Comparison of ENCODE assay signal across 21 cellular contexts in the genomic region with DNA sequence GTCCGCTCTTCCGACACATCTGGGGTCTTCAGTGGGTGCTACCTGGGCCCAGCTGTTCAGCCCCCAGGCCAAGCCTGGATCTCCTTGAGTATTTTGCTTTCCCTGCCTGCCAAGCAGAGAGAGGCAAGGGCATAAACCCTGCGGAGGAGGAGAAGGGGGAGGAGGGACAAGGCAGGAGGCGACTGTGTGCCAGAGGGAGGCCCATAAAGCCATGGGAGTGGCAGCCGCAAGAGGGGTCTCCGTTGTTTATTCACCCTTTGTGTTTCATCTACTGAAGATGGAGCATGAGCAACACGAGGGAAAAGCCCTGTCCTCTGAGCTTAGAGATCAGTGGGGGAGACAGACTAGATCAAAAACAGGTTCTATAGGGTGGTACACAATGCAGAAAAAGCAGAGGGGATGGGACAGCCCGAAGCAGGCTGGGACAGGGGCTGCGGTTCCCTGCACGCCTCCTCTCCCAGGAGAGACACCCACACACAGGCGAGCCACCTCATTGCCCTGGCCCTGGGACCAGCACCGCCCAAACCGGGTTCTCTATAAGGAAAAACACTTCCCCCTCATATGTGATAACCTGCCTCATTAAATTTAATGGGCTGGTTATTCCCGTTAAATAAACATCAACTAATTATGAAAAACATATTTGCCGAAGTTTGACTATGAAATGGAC.
"Had no signal": no experiment of that assay in that cellular context is flagged by ENCODE, and none has a peak within 500 bp of the region (broad histone marks: within the 10 kb centered on the region; RNA-seq: fewer than 3 reads in every experiment).

No MANE protein-coding gene starts in this region.

- H3K36me3 Mint-ChIP-seq: activated naive CD8-positive, alpha-beta T cell; mesothelial cell of epicardium; naive thymus-derived CD8-positive, alpha-beta T cell had no signal

- ATAC-seq: left lung; naive thymus-derived CD8-positive, alpha-beta T cell had no signal

- H3K36me3 ChIP-seq: adrenal gland, left lung, sigmoid colon, tibial artery, WERI-Rb-1 had no signal

- H3K4me3 ChIP-seq: adrenal gland, left lung, sigmoid colon, smooth muscle cell, tibial artery had no signal

- H3K4me1 Mint-ChIP-seq: mesothelial cell of epicardium; naive thymus-derived CD8-positive, alpha-beta T cell had no signal

- H3K27ac Mint-ChIP-seq: activated naive CD8-positive, alpha-beta T cell; activated T-cell treated with anti-CD3 and anti-CD28 coated beads, Interleukin-2, amount 50 U/mL, for 24 hours; activated T-helper 2 cell treated with anti-CD3 and anti-CD28 coated beads, Interferon-gamma antibody, Interleukin-2, Interleukin-4, amounts not matched to agents 10 μg/mL and 5 μg/mL and 100 μg/mL, durations not matched to agents 14 hours and 24 hours and 36 hours; mesothelial cell of epicardium had no signal

- H3K4me1 ChIP-seq: left lung, parathyroid adenoma, tibial artery had no signal

- DNase-seq: activated CD4-positive, alpha-beta T cell treated with anti-CD3 and anti-CD28 coated beads for 1 hour; activated CD4-positive, alpha-beta T cell treated with anti-CD3 and anti-CD28 coated beads, Interleukin-2, amount 50 U/mL, for 1 hour; activated CD8-positive, alpha-beta memory T cell treated with anti-CD3 and anti-CD28 coated beads, Interleukin-2, amount 50 U/mL, for 4 hours; activated naive CD4-positive, alpha-beta T cell; activated T-cell treated with anti-CD3 and anti-CD28 coated beads, Interleukin-2, amount 50 U/mL, for 24 hours; adrenal gland; central memory CD4-positive, alpha-beta T cell; effector memory CD4-positive, alpha-beta T cell; foreskin melanocyte; naive thymus-derived CD8-positive, alpha-beta T cell; sigmoid colon; stimulated activated CD4-positive, alpha-beta T cell treated with anti-CD3 and anti-CD28 coated beads, Interleukin-15, amount 100 ng/mL, for 24 hours; stimulated activated naive CD4-positive, alpha-beta T cell; tibial artery; WERI-Rb-1 had no signal

- H3K9me3 Mint-ChIP-seq: activated T-cell treated with anti-CD3 and anti-CD28 coated beads, Interleukin-2, amount 50 U/mL, for 24 hours; activated T-helper 2 cell treated with anti-CD3 and anti-CD28 coated beads, Interferon-gamma antibody, Interleukin-2, Interleukin-4, amounts not matched to agents 10 μg/mL and 5 μg/mL and 100 μg/mL, durations not matched to agents 14 hours and 24 hours and 36 hours; mesothelial cell of epicardium had no signal

- H3K27me3 ChIP-seq: adrenal gland had no signal

- H3K4me3 Mint-ChIP-seq: activated naive CD8-positive, alpha-beta T cell; activated T-cell treated with anti-CD3 and anti-CD28 coated beads, Interleukin-2, amount 50 U/mL, for 24 hours; mesothelial cell of epicardium; naive thymus-derived CD8-positive, alpha-beta T cell had no signal

- H3K9me3 ChIP-seq: adrenal gland, left lung, sigmoid colon, tibial artery had no signal

- H3K27ac ChIP-seq: adrenal gland, left lung, parathyroid adenoma, sigmoid colon, tibial artery, WERI-Rb-1 had no signal
